Comparison of ENCODE assay signal across 25 cellular contexts in genomic region chr1:178536329-178536728, GRCh38. TPM values are rescaled to one million over a fixed set of nuclear protein-coding genes. Genes with fewer than 3 reads are reported as not detected.
DNase-seq lines count a peak whose midpoint lies in the region; ATAC-seq and TF ChIP-seq lines count a peak whose summit lies in the region.
"Had no signal": no experiment of that assay in that cellular context is flagged by ENCODE, and none has a peak within 500 bp of the region (broad histone marks: within the 10 kb centered on the region; RNA-seq: fewer than 3 reads in every experiment).

No MANE protein-coding gene starts in this region.

- H3K4me3 Mint-ChIP-seq in chondrocyte (ENCODE audit: unreplicated experiment), result no peak overlapping the region
- H3K4me3 Mint-ChIP-seq: activated CD4-positive, alpha-beta memory T cell treated with anti-CD3 and anti-CD28 coated beads for 36 hours; activated naive CD8-positive, alpha-beta T cell treated with anti-CD3 and anti-CD28 coated beads, Interleukin-2, amount 50 U/mL, for 24 hours; activated T-cell treated with anti-CD3 and anti-CD28 coated beads, Interleukin-2, amount 50 U/mL, for 72 hours; CD4-positive, alpha-beta T cell; memory B cell; nephron; stimulated activated effector memory CD8-positive, alpha-beta T cell treated with anti-CD3 and anti-CD28 coated beads, Interleukin-12 subunit alpha, Interleukin-12 subunit beta, amount 100 ng/mL, for 72 hours; T-helper 17 cell had no signal

- H3K9me3 ChIP-seq in mesenchymal stem cell (ENCODE audit: control insufficient read depth, low read length) (no peaks in the 10 kb centered on the region), transverse colon (no peaks in the 10 kb centered on the region)
- H3K9me3 ChIP-seq: tibial nerve had no signal

- no peaks in the 10 kb centered on the region for H3K36me3 ChIP-seq in mesenchymal stem cell (ENCODE audit: control insufficient read depth in 1 of 2, insufficient read depth in 2 of 2, low read depth in 1 of 2, low read length in 2 of 2)
- H3K36me3 ChIP-seq in transverse colon, result no peaks in the 10 kb centered on the region
- no peaks in the 10 kb centered on the region for H3K36me3 ChIP-seq in H7 (replicated peaks; ENCODE audit: control insufficient read depth, insufficient read depth, low read length)
- H3K36me3 ChIP-seq: cardiac muscle cell, tibial nerve had no signal

- H2BK12ac ChIP-seq in mesenchymal stem cell (ENCODE audit: low read length in 2 of 2), result no peak overlapping the region

- in situ Hi-C loops in transverse colon (cut with MboI; ENCODE audit: low pct_ligation_motif_present in 1 of 4, low pct_unique_long_range_greater_than_20kb in 1 of 4, low sequenced_read_pairs in 3 of 4), result loop anchor here (10.0 to 25.0 kb wide), 3 partner anchors 218 to 826 kb away; partner anchors contain the start of gene AXDND1 (in 3 of the 4)

- no peak for TF ChIP-seq POLR2A in transverse colon (IDR thresholded peaks at IDR 0.05)

- peak overlapping the region; percentile 8 for H4K91ac ChIP-seq in mesenchymal stem cell (ENCODE audit: low read length)

- peak overlapping the region in 1 of 2 experiments; percentile 16 for H3K18ac ChIP-seq in mesenchymal stem cell (ENCODE audit: low read depth in 1 of 2, low read length in 2 of 2)

- H3K9ac ChIP-seq in mesenchymal stem cell (ENCODE audit: low read length), result peak overlapping the region; percentile 53

- no peak overlapping the region for H3K27ac ChIP-seq in mesenchymal stem cell (ENCODE audit: low read length, poor library complexity, severe bottlenecking)
- H3K27ac ChIP-seq in transverse colon, result peak overlapping the region; percentile 54 to 81 (median 74)
- H3K27ac ChIP-seq: cardiac muscle cell had no signal

- H3K14ac ChIP-seq in mesenchymal stem cell (ENCODE audit: low read length in 2 of 2), result no peak overlapping the region

- peak overlapping the region in 1 of 2 experiments; percentile 26 for H3K4me3 ChIP-seq in mesenchymal stem cell (ENCODE audit: insufficient read depth in 1 of 2, low read depth in 1 of 2, low read length in 2 of 2)
- no peak overlapping the region for H3K4me3 ChIP-seq in transverse colon
- no peak overlapping the region for H3K4me3 ChIP-seq in H7 (ENCODE audit: insufficient read depth, low read depth, low read length)
- H3K4me3 ChIP-seq: cardiac muscle cell, tibial nerve had no signal

- peak overlapping the region; percentile 28 for H2AK5ac ChIP-seq in mesenchymal stem cell (ENCODE audit: low read length, severe bottlenecking)

- no peak overlapping the region for H4K8ac ChIP-seq in mesenchymal stem cell (ENCODE audit: low read length)

- ATAC-seq in Right ventricle myocardium superior (ENCODE audit: poor library complexity), result peak; percentile 18
- no peak for ATAC-seq in GM21529 (IDR thresholded peaks at IDR 0.05; ENCODE audit: unreplicated experiment)
- ATAC-seq: activated naive CD8-positive, alpha-beta T cell treated with anti-CD3 and anti-CD28 coated beads, Interleukin-2, amount 50 U/mL, for 24 hours; T-helper 17 cell had no signal

- H3K9me3 Mint-ChIP-seq in chondrocyte (ENCODE audit: low read depth), result no peaks in the 10 kb centered on the region
- H3K9me3 Mint-ChIP-seq: activated CD4-positive, alpha-beta memory T cell treated with anti-CD3 and anti-CD28 coated beads for 36 hours; activated naive CD8-positive, alpha-beta T cell treated with anti-CD3 and anti-CD28 coated beads, Interleukin-2, amount 50 U/mL, for 24 hours; activated T-cell treated with anti-CD3 and anti-CD28 coated beads, Interleukin-2, amount 50 U/mL, for 72 hours; CD4-positive, alpha-beta T cell; IgD-negative memory B cell; memory B cell; nephron; stimulated activated effector memory CD8-positive, alpha-beta T cell treated with anti-CD3 and anti-CD28 coated beads, Interleukin-12 subunit alpha, Interleukin-12 subunit beta, amount 100 ng/mL, for 72 hours had no signal

- no peaks in the 10 kb centered on the region for H3K79me1 ChIP-seq in mesenchymal stem cell (replicated peaks; ENCODE audit: low read length, poor library complexity, severe bottlenecking)

- TF ChIP-seq EP300 in transverse colon (IDR thresholded peaks at IDR 0.05; ENCODE audit: low read depth), result no peak

- H2AFZ ChIP-seq in mesenchymal stem cell (ENCODE audit: low read depth, low read length), result no peak overlapping the region

- H3K36me3 Mint-ChIP-seq in chondrocyte (ENCODE audit: low read depth), result no peaks in the 10 kb centered on the region
- H3K36me3 Mint-ChIP-seq: activated CD4-positive, alpha-beta memory T cell treated with anti-CD3 and anti-CD28 coated beads for 36 hours; IgD-negative memory B cell; memory B cell; stimulated activated effector memory CD8-positive, alpha-beta T cell treated with anti-CD3 and anti-CD28 coated beads, Interleukin-12 subunit alpha, Interleukin-12 subunit beta, amount 100 ng/mL, for 72 hours had no signal

- no peak overlapping the region for H2BK15ac ChIP-seq in mesenchymal stem cell (ENCODE audit: low read depth, poor library complexity, severe bottlenecking)

- no peak for DNase-seq in Right ventricle myocardium superior
- DNase-seq in cardiac septum (ENCODE audit: low spot score), result no peak
- DNase-seq in chondrocyte (ENCODE audit: low spot score), result no peak
- no peak for DNase-seq in mesenchymal stem cell
- no peak for DNase-seq in transverse colon
- no peak for DNase-seq in H7
- DNase-seq in activated T-cell treated with anti-CD3 and anti-CD28 coated beads for 4 hours, result no peak
- DNase-seq: activated CD4-positive, alpha-beta memory T cell treated with anti-CD3 and anti-CD28 coated beads for 36 hours; activated naive CD8-positive, alpha-beta T cell treated with anti-CD3 and anti-CD28 coated beads, Interleukin-2, amount 50 U/mL, for 24 hours; activated T-cell treated with anti-CD3 and anti-CD28 coated beads, Interleukin-2, amount 50 U/mL, for 72 hours; CD4-positive, alpha-beta T cell; DMS79 treated with DMSO at 0.1 percent for 48 hours; NCI-H1930; SIG-M5; stimulated activated CD4-positive, alpha-beta T cell treated with anti-CD3 and anti-CD28 coated beads, Interleukin-15, amount 100 ng/mL, for 24 hours; T-helper 17 cell had no signal

- no peaks in the 10 kb centered on the region for H3K27me3 Mint-ChIP-seq in chondrocyte (ENCODE audit: low read depth)
- H3K27me3 Mint-ChIP-seq: activated CD4-positive, alpha-beta memory T cell treated with anti-CD3 and anti-CD28 coated beads for 36 hours; activated naive CD8-positive, alpha-beta T cell treated with anti-CD3 and anti-CD28 coated beads, Interleukin-2, amount 50 U/mL, for 24 hours; IgD-negative memory B cell; memory B cell had no signal

- 94% methylated on average over 5 of the region's 5 CpGs for WGBS in mesenchymal stem cell
- 94 to 98% methylated on average over 3 to 5 of the region's 5 CpGs for WGBS in transverse colon (ENCODE audit: low coverage in 1 of 2), 2 donors

- no peak overlapping the region for H3K4me2 ChIP-seq in mesenchymal stem cell (ENCODE audit: low read length, poor library complexity, severe bottlenecking)

- intact Hi-C loops in Right ventricle myocardium superior (cut with DNase I), result no loop called here
- intact Hi-C loops in cardiac septum (cut with DNase I), result no loop called here
- intact Hi-C loops in transverse colon (cut with DNase I; ENCODE audit: low total_unique reads), result loop anchor here (10.0 kb wide), 2 partner anchors 232 to 468 kb away; no protein-coding TSS in a partner anchor

- peaks cover 49% of the 10 kb centered on the region for H3K4me1 Mint-ChIP-seq in chondrocyte (ENCODE audit: low read depth)
- H3K4me1 Mint-ChIP-seq: activated naive CD8-positive, alpha-beta T cell treated with anti-CD3 and anti-CD28 coated beads, Interleukin-2, amount 50 U/mL, for 24 hours had no signal

- TF ChIP-seq CTCF in chondrocyte (IDR thresholded peaks at IDR 0.05) (no peak), transverse colon (IDR thresholded peaks at IDR 0.05) (no peak)

- H2BK120ac ChIP-seq in mesenchymal stem cell (ENCODE audit: low read depth, low read length), result no peak overlapping the region

- H3K27me3 ChIP-seq in mesenchymal stem cell (ENCODE audit: control insufficient read depth in 1 of 2, insufficient read depth in 1 of 2, low read length in 2 of 2), result no peaks in the 10 kb centered on the region
- no peaks in the 10 kb centered on the region for H3K27me3 ChIP-seq in transverse colon
- H3K27me3 ChIP-seq in H7 (ENCODE audit: control insufficient read depth, insufficient read depth, low read length), result no peaks in the 10 kb centered on the region; the same call in 1 of the 2 replicates
- H3K27me3 ChIP-seq: cardiac muscle cell, tibial nerve had no signal

- H2BK5ac ChIP-seq in mesenchymal stem cell (ENCODE audit: low read depth, low read length, poor library complexity, severe bottlenecking), result no peak overlapping the region

- H3K4ac ChIP-seq in mesenchymal stem cell (ENCODE audit: low read depth in 1 of 2, low read length in 2 of 2), result no peak overlapping the region

- H3K4me1 ChIP-seq in mesenchymal stem cell (ENCODE audit: control insufficient read depth, insufficient read depth, low read depth, low read length) (peaks cover 42% of the 10 kb centered on the region), transverse colon (peaks cover 3 to 31% (median 11%) of the 10 kb centered on the region in 4 donors)

- peak overlapping the region; percentile 32 for H3K27ac Mint-ChIP-seq in chondrocyte (ENCODE audit: unreplicated experiment)
- H3K27ac Mint-ChIP-seq: activated CD4-positive, alpha-beta memory T cell treated with anti-CD3 and anti-CD28 coated beads for 36 hours; activated naive CD8-positive, alpha-beta T cell treated with anti-CD3 and anti-CD28 coated beads, Interleukin-2, amount 50 U/mL, for 24 hours; activated T-cell treated with anti-CD3 and anti-CD28 coated beads, Interleukin-2, amount 50 U/mL, for 72 hours; CD4-positive, alpha-beta T cell; IgD-negative memory B cell; memory B cell; stimulated activated effector memory CD8-positive, alpha-beta T cell treated with anti-CD3 and anti-CD28 coated beads, Interleukin-12 subunit alpha, Interleukin-12 subunit beta, amount 100 ng/mL, for 72 hours; T-helper 17 cell had no signal

- H3K23ac ChIP-seq in mesenchymal stem cell (ENCODE audit: low read length in 2 of 2), result no peak overlapping the region

RNA-seq across cellular contexts. Expression of gene TEX35, which starts 23.4 kb away (rescaled TPM):
- total RNA-seq in Right ventricle myocardium superior (0.40 TPM), cardiac septum (not detected), chondrocyte (not detected in 3 replicates), transverse colon (not detected)
- polyA plus RNA-seq in mesenchymal stem cell (2013, experiment 1 of 2), result not detected
- polyA plus RNA-seq in mesenchymal stem cell (2013, experiment 2 of 2), result not detected
- not detected in 2 replicates for total RNA-seq in H7 (2014; rRNA removed; shearing (Covaris generic))
- total RNA-seq: activated CD4-positive, alpha-beta memory T cell treated with anti-CD3 and anti-CD28 coated beads for 36 hours; activated T-cell treated with anti-CD3 and anti-CD28 coated beads, Interleukin-2, amount 50 U/mL, for 72 hours; cardiac muscle cell; CD4-positive, alpha-beta T cell; NCI-H460; posterior vena cava; T-helper 17 cell had no signal
- polyA plus RNA-seq: cardiac muscle cell, IgD-negative memory B cell had no signal

RNA-seq across cellular contexts. Expression of gene CLEC20A, which starts 39.6 kb away (rescaled TPM):
- not detected for total RNA-seq in Right ventricle myocardium superior
- not detected for total RNA-seq in cardiac septum
- not detected in 3 replicates for total RNA-seq in chondrocyte
- not detected for polyA plus RNA-seq in mesenchymal stem cell (2013, experiment 1 of 2)
- polyA plus RNA-seq in mesenchymal stem cell (2013, experiment 2 of 2), result not detected
- total RNA-seq in transverse colon, result not detected
- total RNA-seq in H7 (2014; rRNA removed; shearing (Covaris generic)), result not detected in 2 replicates
- total RNA-seq: activated CD4-positive, alpha-beta memory T cell treated with anti-CD3 and anti-CD28 coated beads for 36 hours; activated T-cell treated with anti-CD3 and anti-CD28 coated beads, Interleukin-2, amount 50 U/mL, for 72 hours; cardiac muscle cell; CD4-positive, alpha-beta T cell; NCI-H460; posterior vena cava; T-helper 17 cell had no signal
- polyA plus RNA-seq: cardiac muscle cell had no signal
